Comparison of ENCODE assay signal across 8 cellular contexts in the genomic region with DNA sequence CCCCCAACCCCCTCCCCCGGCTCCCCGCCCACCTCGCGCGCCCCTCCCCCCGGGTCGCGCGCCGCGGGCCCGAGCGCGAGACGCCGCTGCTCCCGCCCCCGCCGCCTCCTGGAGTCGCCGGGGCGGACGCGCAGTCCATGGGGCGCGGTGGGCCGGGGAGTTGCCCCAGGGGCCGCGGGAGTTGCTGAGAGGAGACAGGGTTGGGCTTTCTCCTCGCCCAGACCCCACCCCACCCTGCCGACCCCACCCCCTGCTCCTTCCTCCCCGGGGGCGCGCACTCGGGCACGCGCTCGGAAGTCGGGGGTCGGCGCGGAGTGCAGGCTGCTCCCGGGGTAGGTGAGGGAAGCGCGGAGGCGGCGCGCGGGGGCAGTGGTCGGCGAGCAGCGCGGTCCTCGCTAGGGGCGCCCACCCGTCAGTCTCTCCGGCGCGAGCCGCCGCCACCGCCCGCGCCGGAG. TPM values are rescaled to one million over a fixed set of nuclear protein-coding genes. Genes with fewer than 3 reads are reported as not detected.
A peak's percentile ranks its signal among the peaks of the same experiment; 100 is the strongest.
DNase-seq lines count a peak whose midpoint lies in the region; ATAC-seq and TF ChIP-seq lines count a peak whose summit lies in the region.

Gene LAMC1 (plus strand): TSS at position 275 of the 455 bp plus-strand sequence. CDS start 297 bp downstream, outside the sequence.

- DNase-seq in DMS53 (lab: John Stamatoyannopoulos, UW) (peak; percentile 90), ascending aorta (ENCODE audit: low spot score in 2 of 2) (peak in 1 of 2 donors; percentile 79), left cardiac atrium (peak; percentile 85), trophoblast cell (peak; percentile 34 to 67), NK-92 (lab: John Stamatoyannopoulos, UW; ENCODE audit: unreplicated experiment) (no peak)

- H3K36me3 ChIP-seq in OCI-LY1 (ENCODE audit: insufficient read depth, low read length), result peaks cover 24% of the 10 kb centered on the region
- H3K36me3 ChIP-seq in ascending aorta, result no peaks in the 10 kb centered on the region
- no peaks in the 10 kb centered on the region for H3K36me3 ChIP-seq in trophoblast cell (ENCODE audit: control insufficient read depth in 1 of 2, insufficient read depth in 2 of 2, low read length in 2 of 2)

- no CpG with 5 or more reads among the region's 65 CpGs for WGBS in trophoblast cell (ENCODE audit: extremely low coverage, insufficient coverage, insufficient read length)

- peak within 1 kb of the TSS; percentile 100 for H2BK120ac ChIP-seq in trophoblast cell (ENCODE audit: insufficient read depth, low read length, poor library complexity)

- no peaks in the 10 kb centered on the region for H3K9me2 ChIP-seq in OCI-LY1 (ENCODE audit: low read depth, low read length)

- H3K79me2 ChIP-seq in OCI-LY1 (ENCODE audit: insufficient read depth, low read length) (peaks cover 10% of the 10 kb centered on the region; the same call in 1 of the 2 replicates), trophoblast cell (ENCODE audit: control insufficient read depth, insufficient read depth, low read length, poor library complexity) (peaks cover 13% of the 10 kb centered on the region)

- H3K18ac ChIP-seq in trophoblast cell (ENCODE audit: low read length), result peak within 1 kb of the TSS; percentile 99

- peak within 1 kb of the TSS; percentile 45 for H3K27ac ChIP-seq in OCI-LY1 (ENCODE audit: low read depth, low read length, poor library complexity, severe bottlenecking)
- peak within 1 kb of the TSS; percentile 100 for H3K27ac ChIP-seq in ascending aorta
- H3K27ac ChIP-seq in trophoblast cell (ENCODE audit: low read depth, low read length), result peak within 1 kb of the TSS; percentile 99

- H3K4me3 ChIP-seq in OCI-LY1 (ENCODE audit: low read depth, low read length, poor library complexity, severe bottlenecking), result peak within 1 kb of the TSS; percentile 70
- H3K4me3 ChIP-seq in ascending aorta, result peak within 1 kb of the TSS; percentile 87 to 100
- peak within 1 kb of the TSS; percentile 94 for H3K4me3 ChIP-seq in trophoblast cell (ENCODE audit: low read depth, low read length)

- peak within 1 kb of the TSS; percentile 100 for H4K8ac ChIP-seq in trophoblast cell (ENCODE audit: low read depth, low read length)

- peak within 1 kb of the TSS; percentile 99 for H4K91ac ChIP-seq in trophoblast cell (ENCODE audit: low read depth, low read length)

- H2BK5ac ChIP-seq in trophoblast cell (ENCODE audit: low read depth, low read length, poor library complexity), result peak within 1 kb of the TSS; percentile 100

- no peaks in the 10 kb centered on the region for H3K9me3 ChIP-seq in OCI-LY1 (ENCODE audit: low read length)
- no peaks in the 10 kb centered on the region for H3K9me3 ChIP-seq in ascending aorta
- H3K9me3 ChIP-seq in trophoblast cell (ENCODE audit: insufficient read depth, low read depth, low read length), result no peaks in the 10 kb centered on the region

- H2AFZ ChIP-seq in OCI-LY1 (ENCODE audit: low read length) (no peak within 1 kb of the TSS), trophoblast cell (ENCODE audit: insufficient read depth, low read length, poor library complexity) (peak within 1 kb of the TSS; percentile 100)

- H4K20me1 ChIP-seq in OCI-LY1 (ENCODE audit: insufficient read depth, low read length), result no peaks in the 10 kb centered on the region

- H2BK12ac ChIP-seq in trophoblast cell (ENCODE audit: low read length), result peak within 1 kb of the TSS; percentile 72

- H3K27me3 ChIP-seq in OCI-LY1 (ENCODE audit: insufficient read depth, low read length) (no peaks in the 10 kb centered on the region), ascending aorta (no peaks in the 10 kb centered on the region), trophoblast cell (ENCODE audit: insufficient read depth, low read length) (no peaks in the 10 kb centered on the region)

- peak within 1 kb of the TSS; percentile 100 for H3K4ac ChIP-seq in trophoblast cell (ENCODE audit: low read depth, low read length)

- H3K9ac ChIP-seq in OCI-LY1 (ENCODE audit: low read length), result peak within 1 kb of the TSS; percentile 72
- H3K9ac ChIP-seq in trophoblast cell (ENCODE audit: low read length), result peak within 1 kb of the TSS; percentile 97

- peak within 1 kb of the TSS; percentile 100 for H4K12ac ChIP-seq in trophoblast cell (ENCODE audit: low read depth, low read length)

- H3F3A ChIP-seq in OCI-LY1 (ENCODE audit: insufficient read depth, low read length), result no peaks in the 10 kb centered on the region

- H2AK5ac ChIP-seq in trophoblast cell (ENCODE audit: low read length), result peak within 1 kb of the TSS; percentile 94

- H3K79me1 ChIP-seq in trophoblast cell (ENCODE audit: low read length), result peaks cover 17% of the 10 kb centered on the region

- H3K14ac ChIP-seq in trophoblast cell (ENCODE audit: low read length), result peak within 1 kb of the TSS; percentile 99

- H3K4me2 ChIP-seq in OCI-LY1 (ENCODE audit: low read length) (peak within 1 kb of the TSS; percentile 91), trophoblast cell (ENCODE audit: low read length) (peak within 1 kb of the TSS; percentile 91)

- H3K23ac ChIP-seq in trophoblast cell (ENCODE audit: low read length), result no peak within 1 kb of the TSS

- ATAC-seq in GM19463 (IDR thresholded peaks at IDR 0.05; ENCODE audit: unreplicated experiment), result peak; percentile 24
- peak; percentile 4 for ATAC-seq in HG03469 (IDR thresholded peaks at IDR 0.05; ENCODE audit: unreplicated experiment)
- ATAC-seq in left cardiac atrium, result peak; percentile 81

- intact Hi-C loops in ascending aorta (cut with DNase I), result loop anchor here (2.0 to 10.0 kb wide), 6 partner anchors 54 to 612 kb away; partner anchors contain the start of genes ARPC5 and SMG7
- intact Hi-C loops in left cardiac atrium (cut with DNase I), result loop anchor here (5.0 to 10.0 kb wide), 3 partner anchors 61 to 212 kb away; no protein-coding TSS in a partner anchor

- H3K4me1 ChIP-seq in OCI-LY1 (ENCODE audit: insufficient read depth, low read length, severe bottlenecking) (peaks cover 49% of the 10 kb centered on the region), ascending aorta (peaks cover 0 to 15% of the 10 kb centered on the region in 2 donors), trophoblast cell (ENCODE audit: control insufficient read depth in 1 of 2, insufficient read depth in 2 of 2, low read length in 2 of 2) (peaks cover 2% of the 10 kb centered on the region in 2 experiments)

- TF ChIP-seq CTCF in OCI-LY1 (IDR thresholded peaks at IDR 0.05; ENCODE audit: low read length) (no peak), ascending aorta (IDR thresholded peaks at IDR 0.05) (no peak)

RNA-seq across cellular contexts. Expression of gene LAMC1, which starts in this region (rescaled TPM):
- total RNA-seq in ascending aorta (166 TPM), left cardiac atrium (100 to 1,000 TPM; 108 to 126 TPM)
- 230 and 236 TPM in 2 replicates for polyA plus RNA-seq in trophoblast cell (2013)

Comparison
In these comparisons a context has a peak if more than half of its experiments do, and no peak if none do; other contexts are left out.
1. ATAC-seq: peak in every context shown above with its lines; median percentile 81 in left cardiac atrium; 24 in GM19463; 4 in HG03469.
2. H3K27ac ChIP-seq: peak in every context shown above with its lines; median percentile 100 in ascending aorta; 99 in trophoblast cell; 45 in OCI-LY1.